Comparison of ENCODE assay signal across 1 cellular context in the genomic region with DNA sequence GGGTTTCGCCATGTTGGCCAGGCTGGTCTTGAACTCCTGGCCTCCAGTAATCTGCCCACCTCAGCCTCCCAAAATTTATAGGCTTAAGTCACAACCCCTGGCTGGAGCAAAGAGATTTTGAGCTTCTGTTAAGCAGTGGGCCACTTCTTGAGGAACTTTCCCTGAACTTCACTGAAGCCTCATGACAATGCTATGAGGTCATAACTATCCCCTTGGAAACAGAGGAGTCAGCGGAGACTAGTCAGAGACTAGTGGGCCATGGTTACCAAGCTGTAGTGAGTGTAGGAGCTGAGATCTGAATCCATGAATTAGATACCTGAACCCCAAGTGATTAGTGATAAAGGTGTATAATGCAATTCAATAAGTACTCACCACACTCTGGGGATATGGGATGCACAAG.
TF ChIP-seq lines count a peak whose summit lies in the region.

No MANE protein-coding gene starts in this region.

TF ChIP-seq in IMR-90, 13 proteins besides CTCF, POLR2A, EP300 and RAD21:
- TF ChIP-seq, protein P1, sequence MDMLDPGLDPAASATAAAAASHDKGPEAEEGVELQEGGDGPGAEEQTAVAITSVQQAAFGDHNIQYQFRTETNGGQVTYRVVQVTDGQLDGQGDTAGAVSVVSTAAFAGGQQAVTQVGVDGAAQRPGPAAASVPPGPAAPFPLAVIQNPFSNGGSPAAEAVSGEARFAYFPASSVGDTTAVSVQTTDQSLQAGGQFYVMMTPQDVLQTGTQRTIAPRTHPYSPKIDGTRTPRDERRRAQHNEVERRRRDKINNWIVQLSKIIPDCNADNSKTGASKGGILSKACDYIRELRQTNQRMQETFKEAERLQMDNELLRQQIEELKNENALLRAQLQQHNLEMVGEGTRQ (IDR thresholded peaks at IDR 0.05; ENCODE audit: low read depth, low read length) = no peak
- TF ChIP-seq RFX5 (IDR thresholded peaks at IDR 0.05; ENCODE audit: low read depth, low read length) (peak; percentile 36; the same call in 1 of the 2 replicates), MAFK (IDR thresholded peaks at IDR 0.05; ENCODE audit: low read depth, low read length) (no peak), MXI1 (IDR thresholded peaks at IDR 0.05; ENCODE audit: borderline replicate concordance, low read depth, low read length) (no peak)
TF ChIP-seq in IMR-90: peak in this region for 1.
